ENCODE assay signal across 34 cellular contexts in genomic region chr5:94778299-94778698, GRCh38.
DNase-seq lines count a peak whose midpoint lies in the region; ATAC-seq, FAIRE-seq and TF ChIP-seq lines count a peak whose summit lies in the region.
"Had no signal": no experiment of that assay in that cellular context is flagged by ENCODE, and none has a peak within 500 bp of the region (broad histone marks: within the 10 kb centered on the region; RNA-seq: fewer than 3 reads in every experiment).

No MANE protein-coding gene starts in this region.

- no peak overlapping the region for H3K18ac ChIP-seq in H1 (ENCODE audit: extremely low read depth, low read length)

- no peak overlapping the region for H2AK5ac ChIP-seq in H1 (ENCODE audit: low read depth, low read length)

- H3K4me1 ChIP-seq in H1 (replicated peaks in 1 of 4; ENCODE audit: control insufficient read depth in 3 of 4, insufficient read depth in 4 of 4, low read length in 3 of 4) (no peaks in the 10 kb centered on the region), uterus (no peaks in the 10 kb centered on the region)
- H3K4me1 ChIP-seq: right atrium auricular region, SJCRH30, spleen had no signal

- peak; percentile 35 for DNase-seq in NCI-H2196 (lab: John Stamatoyannopoulos, UW; ENCODE audit: unreplicated experiment)
- DNase-seq in NCI-H2196 treated with DMSO at 0.1 percent for 48 hours (lab: John Stamatoyannopoulos, UW; ENCODE audit: unreplicated experiment), result no peak
- peak; percentile 77 for DNase-seq in NCI-H748 treated with DMSO at 0.1 percent for 48 hours (lab: John Stamatoyannopoulos, UW)
- no peak for DNase-seq in H1 (ENCODE audit: low read depth in 1 of 2, low spot score in 2 of 2)
- DNase-seq in uterus, result no peak
- no peak for DNase-seq in AG20443 (ENCODE audit: low spot score)
- no peak for DNase-seq in HPDE6-E6E7 (ENCODE audit: extremely low spot score)
- DNase-seq: activated CD4-positive, alpha-beta T cell treated with anti-CD3 and anti-CD28 coated beads for 48 hours; amygdala; brain microvascular endothelial cell; CD4-positive, alpha-beta memory T cell; cerebellar nuclear complex; dermis blood vessel endothelial cell; EL; endodermal cell; islet precursor cell; left ventricle myocardium superior; MM.1S; posterior cingulate gyrus; SJCRH30; spleen; stimulated activated CD4-positive, alpha-beta T cell treated with anti-CD3 and anti-CD28 coated beads, Interleukin-2, amount 100 ng/mL, for 24 hours; T-helper 9 cell had no signal

- H3K27ac ChIP-seq in H1 (ENCODE audit: low read depth, low read length) (no peak overlapping the region), uterus (peak overlapping the region; percentile 57 to 64)
- H3K27ac ChIP-seq: brain microvascular endothelial cell, neutrophil, right atrium auricular region, SJCRH30, spleen, vagina, VCaP had no signal

- no peaks in the 10 kb centered on the region for H3K79me2 ChIP-seq in H1 (ENCODE audit: control insufficient read depth in 1 of 2, insufficient read depth in 2 of 2, low read length in 2 of 2)

- no peak for TF ChIP-seq CTCF in H1 (IDR thresholded peaks at IDR 0.05; ENCODE audit: control extremely low read depth in 1 of 3, insufficient read depth in 1 of 3, low read depth in 1 of 3, low read length in 3 of 3)
- TF ChIP-seq CTCF in uterus (IDR thresholded peaks at IDR 0.05), result no peak

- no peak overlapping the region for H3K14ac ChIP-seq in H1 (ENCODE audit: insufficient read length)

- H3K23me2 ChIP-seq in H1 (ENCODE audit: low read depth, low read length), result no peaks in the 10 kb centered on the region

- H2BK20ac ChIP-seq in H1 (ENCODE audit: low read length), result no peak overlapping the region

- H3K4me3 ChIP-seq in H1 (ENCODE audit: extremely low read depth in 1 of 4, insufficient read depth in 2 of 4, low read depth in 3 of 4, low read length in 4 of 4) (no peak overlapping the region), uterus (no peak overlapping the region)
- H3K4me3 ChIP-seq: right atrium auricular region, SJCRH30, spleen, vagina had no signal

- no peaks in the 10 kb centered on the region for H4K20me1 ChIP-seq in H1 (replicated peaks in 1 of 2; ENCODE audit: control insufficient read depth in 1 of 2, insufficient read depth in 2 of 2, low read length in 2 of 2)

- H3K4ac ChIP-seq in H1 (replicated peaks; ENCODE audit: insufficient read length, low read depth, low read length), result no peak overlapping the region

- TF ChIP-seq POLR2A in H1 (IDR thresholded peaks at IDR 0.05; ENCODE audit: control extremely low read depth in 1 of 2, low read depth in 2 of 2, low read length in 2 of 2) (no peak), uterus (IDR thresholded peaks at IDR 0.05) (no peak)

- no peak for ATAC-seq in HG02678 (IDR thresholded peaks at IDR 0.05; ENCODE audit: unreplicated experiment)
- ATAC-seq: activated naive CD4-positive, alpha-beta T cell treated with anti-CD3 and anti-CD28 coated beads, Interleukin-2, amount 50 U/mL, for 72 hours; activated T-helper 17 cell treated with anti-CD3 and anti-CD28 coated beads, Interleukin-2, amount 50 U/mL, for 72 hours; HepG2; left ventricle myocardium superior had no signal

- H3K56ac ChIP-seq in H1 (replicated peaks; ENCODE audit: insufficient read length, low read depth, low read length), result no peak overlapping the region

- POLR2A ChIA-PET in H1 (lab: Charles Lee; ENCODE audit: partially characterized antibody), result no interaction called here

- H3K9me3 ChIP-seq in H1 (ENCODE audit: insufficient read depth in 2 of 2, low read depth in 1 of 2, low read length in 1 of 2), result no peaks in the 10 kb centered on the region
- no peaks in the 10 kb centered on the region for H3K9me3 ChIP-seq in uterus
- H3K9me3 ChIP-seq: neutrophil, right atrium auricular region, SJCRH30, spleen, vagina had no signal

- H3K23ac ChIP-seq in H1 (ENCODE audit: insufficient read length), result no peak overlapping the region

- no peaks in the 10 kb centered on the region for H3K79me1 ChIP-seq in H1 (ENCODE audit: low read depth, low read length)

- FAIRE-seq in H1 (lab: Jason Lieb, UNC), result peak; percentile 28
- FAIRE-seq: GM18507, H54, HepG2, RCC 7860 had no signal

- TF ChIP-seq EP300 in H1 (IDR thresholded peaks at IDR 0.05; ENCODE audit: borderline replicate concordance in 1 of 2, low read depth in 2 of 2, low read length in 2 of 2), result peak in 1 of 2 experiments; percentile 64; a peak in 1 of 3 replicates

- no peak overlapping the region for H2BK5ac ChIP-seq in H1 (ENCODE audit: low read depth, low read length)

- H2AFZ ChIP-seq in H1 (ENCODE audit: low read length), result peak overlapping the region; percentile 9; the same call in 1 of the 2 replicates

- no peaks in the 10 kb centered on the region for H3K27me3 ChIP-seq in H1 (replicated peaks in 1 of 4; ENCODE audit: control insufficient read depth in 3 of 4, extremely low read depth in 1 of 4, insufficient read depth in 3 of 4, low read length in 3 of 4)
- H3K27me3 ChIP-seq in uterus, result no peaks in the 10 kb centered on the region
- H3K27me3 ChIP-seq: brain microvascular endothelial cell, neutrophil, right atrium auricular region, SJCRH30, spleen, vagina had no signal

- H3K9ac ChIP-seq in H1 (replicated peaks in 1 of 4; ENCODE audit: extremely low read depth in 1 of 4, low read depth in 3 of 4, low read length in 3 of 4), result no peak overlapping the region

- no peak overlapping the region for H3K4me2 ChIP-seq in H1 (ENCODE audit: insufficient read depth in 1 of 2, low read depth in 2 of 2, low read length in 2 of 2)

- WGBS in H1 (ENCODE audit: extremely low coverage in 1 of 2, insufficient coverage in 1 of 2, insufficient read length in 1 of 2, insufficient replicate concordance in 2 of 2, low coverage in 1 of 2, low lambda C conversion rate in 2 of 2, missing lambda C conversion rate in 1 of 2), 2 experiments, result 88% methylated on average over 5 of the region's 5 CpGs; no CpG with 5 or more reads in 1 of the 2 experiments

- CTCF ChIA-PET in H1 (lab: Charles Lee; ENCODE audit: partially characterized antibody), result no interaction called here

- no peak overlapping the region for H4K5ac ChIP-seq in H1 (ENCODE audit: insufficient read length, low read depth, low read length)

- H4K91ac ChIP-seq in H1 (replicated peaks; ENCODE audit: insufficient read length, low read length), result no peak overlapping the region

- no peak overlapping the region for H2BK12ac ChIP-seq in H1 (ENCODE audit: low read depth, low read length)

- no peak for TF ChIP-seq RAD21 in H1 (IDR thresholded peaks at IDR 0.05 in 1 of 2, conservative IDR thresholded peaks at IDR 0.05 in 1 of 2; ENCODE audit: low read depth in 2 of 2, low read length in 2 of 2)

- H2BK15ac ChIP-seq in H1 (ENCODE audit: low read length), result no peak overlapping the region

- intact Hi-C loops in uterus (cut with DNase I; ENCODE audit: low total_unique reads), result no loop called here

- H3K36me3 ChIP-seq in H1 (ENCODE audit: control insufficient read depth in 2 of 4, insufficient read depth in 4 of 4, low read length in 3 of 4), result no peaks in the 10 kb centered on the region
- H3K36me3 ChIP-seq in uterus, result no peaks in the 10 kb centered on the region
- H3K36me3 ChIP-seq: brain microvascular endothelial cell, right atrium auricular region, SJCRH30, vagina had no signal

- H4K8ac ChIP-seq in H1 (ENCODE audit: extremely low read depth, insufficient read depth, low read length), result no peak overlapping the region

- H2BK120ac ChIP-seq in H1 (replicated peaks; ENCODE audit: low read depth, low read length), result no peak overlapping the region

TF ChIP-seq in H1, 55 proteins besides CTCF, POLR2A, EP300 and RAD21:
- TF ChIP-seq CREB1 (IDR thresholded peaks at IDR 0.05) (no peak), RBBP5 (IDR thresholded peaks at IDR 0.05; ENCODE audit: borderline replicate concordance, low read depth, low read length) (no peak), GTF2F1 (IDR thresholded peaks at IDR 0.05; ENCODE audit: borderline replicate concordance, low read depth, low read length) (no peak), CBX8 (IDR thresholded peaks at IDR 0.05; ENCODE audit: borderline replicate concordance, low read depth, low read length) (no peak), TEAD4 (IDR thresholded peaks at IDR 0.05; ENCODE audit: low read depth, low read length) (no peak), BCL11A (IDR thresholded peaks at IDR 0.05; ENCODE audit: low read depth in 2 of 2, low read length in 2 of 2) (no peak), E2F6 (IDR thresholded peaks at IDR 0.05) (no peak), HDAC6 (IDR thresholded peaks at IDR 0.05; ENCODE audit: low read depth, low read length) (no peak), SIRT6 (IDR thresholded peaks at IDR 0.05; ENCODE audit: low read length) (no peak), SP4 (IDR thresholded peaks at IDR 0.05; ENCODE audit: low read length) (no peak), CBX5 (IDR thresholded peaks at IDR 0.05; ENCODE audit: low read depth, low read length) (no peak), SP2 (IDR thresholded peaks at IDR 0.05; ENCODE audit: low read length) (no peak), FOSL1 (IDR thresholded peaks at IDR 0.05; ENCODE audit: insufficient read depth, low read depth, low read length) (no peak)
TF ChIP-seq in H1: peak in this region for 0.

Comparison
In these comparisons a context has a peak if more than half of its experiments do, and no peak if none do; other contexts are left out.
1. DNase-seq: peak in NCI-H2196 (single experiment) and NCI-H748 treated with DMSO at 0.1 percent for 48 hours (single experiment); none in NCI-H2196 treated with DMSO at 0.1 percent for 48 hours (single experiment), H1 (0 of 2), uterus (0 of 2), AG20443 (single experiment) and HPDE6-E6E7 (single experiment).